ENCODE assay signal across 14 cellular contexts in the genomic region with DNA sequence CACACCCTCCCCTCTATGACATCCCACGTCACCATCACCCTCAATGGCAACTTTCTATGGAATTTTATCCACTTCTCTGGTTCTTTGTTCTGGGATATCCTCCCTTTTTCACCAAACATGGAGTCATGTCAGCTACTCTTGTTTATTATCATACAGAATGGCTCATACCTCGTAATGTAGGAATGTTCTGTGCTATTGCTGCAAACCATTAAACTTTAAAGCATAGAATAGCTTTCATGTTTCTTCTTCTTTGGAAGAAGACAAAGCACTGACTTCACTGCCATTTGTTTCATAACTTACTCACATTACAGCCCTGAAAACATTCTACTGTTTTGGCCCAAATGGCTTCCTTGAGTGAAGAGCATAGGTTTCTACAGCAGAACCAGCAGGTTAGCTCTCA.
"Had no signal": no experiment of that assay in that cellular context is flagged by ENCODE, and none has a peak within 500 bp of the region (broad histone marks: within the 10 kb centered on the region; RNA-seq: fewer than 3 reads in every experiment).

No MANE protein-coding gene starts in this region.

- H3K4me1 ChIP-seq: foreskin keratinocyte, pancreas had no signal

- H3K9me3 Mint-ChIP-seq: mesothelial cell of epicardium; stimulated activated effector memory CD8-positive, alpha-beta T cell treated with anti-CD3 and anti-CD28 coated beads, Interleukin-12 subunit alpha, Interleukin-12 subunit beta, amount 100 ng/mL, for 72 hours had no signal

- H3K9me3 ChIP-seq: pancreas had no signal

- H3K27me3 ChIP-seq: foreskin keratinocyte, pancreas had no signal

- H3K27me3 Mint-ChIP-seq: activated CD4-positive, alpha-beta T cell treated with anti-CD3 and anti-CD28 coated beads, Interleukin-2, amount 10 ng/mL, durations not matched to agents 7 days and 5 days; activated naive CD8-positive, alpha-beta T cell treated with anti-CD3 and anti-CD28 coated beads, Interleukin-2, amount 10 ng/mL, durations not matched to agents 7 days and 5 days; naive thymus-derived CD4-positive, alpha-beta T cell; T-cell had no signal

- DNase-seq: activated CD4-positive, alpha-beta T cell treated with anti-CD3 and anti-CD28 coated beads, Interleukin-2, amount 10 ng/mL, durations not matched to agents 7 days and 5 days; activated naive CD8-positive, alpha-beta T cell treated with anti-CD3 and anti-CD28 coated beads, Interleukin-2, amount 10 ng/mL, durations not matched to agents 7 days and 5 days; anterior cingulate cortex; erythroblast; foreskin keratinocyte; glutamatergic neuron; naive thymus-derived CD4-positive, alpha-beta T cell; T-cell; T-helper 9 cell had no signal

- H3K36me3 ChIP-seq: pancreas had no signal

- ATAC-seq: naive thymus-derived CD4-positive, alpha-beta T cell; stimulated activated effector memory CD8-positive, alpha-beta T cell treated with anti-CD3 and anti-CD28 coated beads, Interleukin-12 subunit alpha, Interleukin-12 subunit beta, amount 100 ng/mL, for 72 hours; T-cell had no signal

- H3K27ac Mint-ChIP-seq: activated CD4-positive, alpha-beta T cell treated with anti-CD3 and anti-CD28 coated beads, Interleukin-2, amount 10 ng/mL, durations not matched to agents 7 days and 5 days; activated naive CD8-positive, alpha-beta T cell treated with anti-CD3 and anti-CD28 coated beads, Interleukin-2, amount 10 ng/mL, durations not matched to agents 7 days and 5 days; mesothelial cell of epicardium; naive thymus-derived CD4-positive, alpha-beta T cell; stimulated activated effector memory CD8-positive, alpha-beta T cell treated with anti-CD3 and anti-CD28 coated beads, Interleukin-12 subunit alpha, Interleukin-12 subunit beta, amount 100 ng/mL, for 72 hours; T-cell had no signal

- H3K4me3 ChIP-seq: pancreas had no signal

- FAIRE-seq: bronchial epithelial cell, pancreas, urothelium cell line had no signal

- H3K36me3 Mint-ChIP-seq: mesothelial cell of epicardium; stimulated activated effector memory CD8-positive, alpha-beta T cell treated with anti-CD3 and anti-CD28 coated beads, Interleukin-12 subunit alpha, Interleukin-12 subunit beta, amount 100 ng/mL, for 72 hours; T-cell had no signal

- H3K4me3 Mint-ChIP-seq: activated CD4-positive, alpha-beta T cell treated with anti-CD3 and anti-CD28 coated beads, Interleukin-2, amount 10 ng/mL, durations not matched to agents 7 days and 5 days; activated naive CD8-positive, alpha-beta T cell treated with anti-CD3 and anti-CD28 coated beads, Interleukin-2, amount 10 ng/mL, durations not matched to agents 7 days and 5 days; mesothelial cell of epicardium; naive thymus-derived CD4-positive, alpha-beta T cell; stimulated activated effector memory CD8-positive, alpha-beta T cell treated with anti-CD3 and anti-CD28 coated beads, Interleukin-12 subunit alpha, Interleukin-12 subunit beta, amount 100 ng/mL, for 72 hours; T-cell had no signal

- H3K27ac ChIP-seq: foreskin keratinocyte, pancreas had no signal
